Comparison of ENCODE assay signal across 11 cellular contexts in genomic region chr10:79156334-79157274, GRCh38.
A peak's percentile ranks its signal among the peaks of the same experiment; 100 is the strongest.
DNase-seq lines count a peak whose midpoint lies in the region; ATAC-seq, FAIRE-seq and TF ChIP-seq lines count a peak whose summit lies in the region.
"Had no signal": no experiment of that assay in that cellular context is flagged by ENCODE, and none has a peak within 500 bp of the region (broad histone marks: within the 10 kb centered on the region; RNA-seq: fewer than 3 reads in every experiment).

No MANE protein-coding gene starts in this region.

- H3K27ac ChIP-seq in A549: peak overlapping the region; percentile 98 to 99
- H3K27ac ChIP-seq in PC-3 (ENCODE audit: low read length): peak overlapping the region; percentile 20
- H3K27ac ChIP-seq in esophagus muscularis mucosa (replicated peaks in 1 of 4): peak overlapping the region; percentile 85 to 90 (median 88)
- peak overlapping the region; percentile 63 for H3K27ac ChIP-seq in trophoblast cell (ENCODE audit: low read depth, low read length)

- H3K27me3 ChIP-seq in PC-3 (ENCODE audit: low read length) (no peaks in the 10 kb centered on the region), esophagus muscularis mucosa (no peaks in the 10 kb centered on the region), trophoblast cell (ENCODE audit: insufficient read depth, low read length) (no peaks in the 10 kb centered on the region)

- H3K9me3 ChIP-seq in A549: no peaks in the 10 kb centered on the region
- no peaks in the 10 kb centered on the region for H3K9me3 ChIP-seq in PC-3 (ENCODE audit: low read length)
- H3K9me3 ChIP-seq in esophagus muscularis mucosa: no peaks in the 10 kb centered on the region
- H3K9me3 ChIP-seq in trophoblast cell (ENCODE audit: insufficient read depth, low read depth, low read length): no peaks in the 10 kb centered on the region

- intact Hi-C loops in PC-3 (cut with micrococcal nuclease) (loop anchor here (1.0 to 5.0 kb wide), 5 partner anchors 28 to 699 kb away; no protein-coding TSS in a partner anchor), esophagus muscularis mucosa (cut with DNase I) (no loop called here)

- POLR2A ChIA-PET in A549 (lab: Yijun Ruan, JAX) (interaction anchor here (1.3 kb wide), 1 partner anchor 26 kb away, joined by 3 read pairs; no protein-coding TSS in a partner anchor), PC-3 (lab: Charles Lee; ENCODE audit: unreplicated experiment) (interaction anchor here (0.5 to 1.7 kb wide), 4 partner anchors 8 to 87 kb away, joined by 3 to 7 read pairs (median 4); no protein-coding TSS in a partner anchor)

- H3K4me1 ChIP-seq in A549 (peaks cover 100% of the 10 kb centered on the region), PC-3 (ENCODE audit: insufficient read depth, low read length) (peaks cover 71% of the 10 kb centered on the region), esophagus muscularis mucosa (peaks cover 99 to 100% (median 100%) of the 10 kb centered on the region in 4 donors), trophoblast cell (ENCODE audit: control insufficient read depth in 1 of 2, insufficient read depth in 2 of 2, low read length in 2 of 2) (peaks cover 55 to 64% of the 10 kb centered on the region in 2 experiments)

- TF ChIP-seq POLR2A in A549 (IDR thresholded peaks at IDR 0.05; ENCODE audit: low read length) (no peak), esophagus muscularis mucosa (IDR thresholded peaks at IDR 0.05; ENCODE audit: low read depth) (no peak), H54 (IDR thresholded peaks at IDR 0.05; ENCODE audit: low read depth, low read length) (no peak)

- H3K79me2 ChIP-seq in PC-3 (ENCODE audit: low read length) (peaks cover 79% of the 10 kb centered on the region), trophoblast cell (ENCODE audit: control insufficient read depth, insufficient read depth, low read length, poor library complexity) (peaks cover 23% of the 10 kb centered on the region)

- peak overlapping the region; percentile 46 for H3K4ac ChIP-seq in trophoblast cell (ENCODE audit: low read depth, low read length)

- H3K14ac ChIP-seq in trophoblast cell (ENCODE audit: low read length): peak overlapping the region; percentile 52

- H3K18ac ChIP-seq in trophoblast cell (ENCODE audit: low read length): peak overlapping the region; percentile 63

- H3K9me2 ChIP-seq in PC-3 (replicated peaks; ENCODE audit: low read length): no peaks in the 10 kb centered on the region

- no peak for DNase-seq in A549 (ENCODE audit: low read depth in 1 of 2, low spot score in 1 of 2)
- no peak for DNase-seq in PC-3
- no peak for DNase-seq in esophagus muscularis mucosa (ENCODE audit: extremely low spot score)
- DNase-seq in trophoblast cell: peak in 1 of 2 donors; percentile 46
- DNase-seq in H54 (ENCODE audit: insufficient read length, low spot score): no peak
- DNase-seq in A172 (ENCODE audit: low spot score): no peak
- DNase-seq: activated CD4-positive, alpha-beta memory T cell treated with anti-CD3 and anti-CD28 coated beads for 36 hours; SIG-M5; stimulated activated CD4-positive, alpha-beta T cell treated with anti-CD3 and anti-CD28 coated beads, Interleukin-4, amount 100 ng/mL, for 24 hours had no signal

- no peaks in the 10 kb centered on the region for H3F3A ChIP-seq in PC-3 (ENCODE audit: low read length, unreplicated experiment)

- H3K4me3 ChIP-seq in A549 (no peak overlapping the region), PC-3 (ENCODE audit: low read length) (no peak overlapping the region), esophagus muscularis mucosa (no peak overlapping the region), trophoblast cell (ENCODE audit: low read depth, low read length) (no peak overlapping the region)

- peak overlapping the region; percentile 68 for H3K4me2 ChIP-seq in A549
- peak overlapping the region; percentile 60 for H3K4me2 ChIP-seq in PC-3 (ENCODE audit: low read length)
- no peak overlapping the region for H3K4me2 ChIP-seq in trophoblast cell (ENCODE audit: low read length)

- TF ChIP-seq CTCF in A549 (IDR thresholded peaks at IDR 0.05) (no peak), PC-3 (conservative IDR thresholded peaks at IDR 0.05; ENCODE audit: low read depth, low read length) (no peak), esophagus muscularis mucosa (IDR thresholded peaks at IDR 0.05) (no peak)

- H3K23ac ChIP-seq in trophoblast cell (ENCODE audit: low read length): no peak overlapping the region

- TF ChIP-seq EP300 in A549 (IDR thresholded peaks at IDR 0.05) (no peak), esophagus muscularis mucosa (IDR thresholded peaks at IDR 0.05) (no peak)

- H4K8ac ChIP-seq in trophoblast cell (ENCODE audit: low read depth, low read length): peak overlapping the region; percentile 50

- no peak overlapping the region for H4K12ac ChIP-seq in trophoblast cell (ENCODE audit: low read depth, low read length)

- H2AK5ac ChIP-seq in trophoblast cell (ENCODE audit: low read length): peak overlapping the region; percentile 60

- H2BK5ac ChIP-seq in trophoblast cell (ENCODE audit: low read depth, low read length, poor library complexity): peak overlapping the region; percentile 53

- no peak for ATAC-seq in A549
- ATAC-seq in PC-3: no peak
- ATAC-seq in GM19463 (IDR thresholded peaks at IDR 0.05; ENCODE audit: unreplicated experiment): no peak
- no peak for ATAC-seq in GM21576 (IDR thresholded peaks at IDR 0.05; ENCODE audit: unreplicated experiment)

- BruUV-seq in PC-3 (replicated peaks; lab: Mats Ljungman, UMichigan): TSS peak; percentile 77

- CTCF ChIA-PET in A549 (lab: Yijun Ruan, JAX): interaction anchor here (0.8 to 13.3 kb wide), 11 partner anchors 7 to 1109 kb away, joined by 3 to 154 read pairs (median 6); no protein-coding TSS in a partner anchor
- CTCF ChIA-PET in PC-3 (lab: Charles Lee): interaction anchor here (0.5 to 2.0 kb wide), 3 partner anchors 38 to 1048 kb away, joined by 3 to 22 read pairs (median 16); no protein-coding TSS in a partner anchor

- H2AFZ ChIP-seq in PC-3 (ENCODE audit: low read length) (no peak overlapping the region), trophoblast cell (ENCODE audit: insufficient read depth, low read length, poor library complexity) (peak overlapping the region; percentile 38)

- H2BK12ac ChIP-seq in trophoblast cell (ENCODE audit: low read length): peak overlapping the region; percentile 74

- TF ChIP-seq RAD21 in A549 (conservative IDR thresholded peaks at IDR 0.05 in 1 of 2, IDR thresholded peaks at IDR 0.05 in 1 of 2): no peak

- peaks cover 6% of the 10 kb centered on the region; the same call in 1 of the 2 replicates for H3K36me3 ChIP-seq in PC-3 (ENCODE audit: low read depth, low read length)
- peaks cover 0 to under 1% (median 0%) of the 10 kb centered on the region in 4 donors for H3K36me3 ChIP-seq in esophagus muscularis mucosa
- H3K36me3 ChIP-seq in trophoblast cell (ENCODE audit: control insufficient read depth in 1 of 2, insufficient read depth in 2 of 2, low read length in 2 of 2): peaks cover 20 to 32% of the 10 kb centered on the region in 2 experiments

- H4K91ac ChIP-seq in trophoblast cell (ENCODE audit: low read depth, low read length): peak overlapping the region; percentile 56

- no peak overlapping the region for H3K9ac ChIP-seq in PC-3 (ENCODE audit: low read length)
- no peak overlapping the region for H3K9ac ChIP-seq in trophoblast cell (ENCODE audit: low read length)

- 87% methylated on average over 21 of the region's 22 CpGs for WGBS in A549 (ENCODE audit: missing lambda C conversion rate)
- WGBS in esophagus muscularis mucosa: 89% methylated on average over 18 of the region's 22 CpGs
- WGBS in trophoblast cell (ENCODE audit: extremely low coverage, insufficient coverage, insufficient read length): no CpG with 5 or more reads among the region's 22 CpGs

- H3K79me1 ChIP-seq in trophoblast cell (ENCODE audit: low read length): peaks cover 39% of the 10 kb centered on the region

- no peak for FAIRE-seq in A549 (lab: Jason Lieb, UNC)
- no peak for FAIRE-seq in H54 (lab: Jason Lieb, UNC)

- peak overlapping the region; percentile 67 for H2BK120ac ChIP-seq in trophoblast cell (ENCODE audit: insufficient read depth, low read length, poor library complexity)

- no peaks in the 10 kb centered on the region for H4K20me1 ChIP-seq in PC-3 (ENCODE audit: low read length)

TF ChIP-seq in A549, 52 proteins besides CTCF, POLR2A, EP300 and RAD21 (continues in another document):
- TF ChIP-seq BHLHE40 (IDR thresholded peaks at IDR 0.05; ENCODE audit: low read depth, low read length): no peak
- no peak for TF ChIP-seq USF2 (IDR thresholded peaks at IDR 0.05)
- TF ChIP-seq HOXB13 (CRISPR knock-in tag; IDR thresholded peaks at IDR 0.05; ENCODE audit: low read depth): no peak
- TF ChIP-seq REST (IDR thresholded peaks at IDR 0.05): no peak
- TF ChIP-seq POLR2AphosphoS2 (conservative IDR thresholded peaks at IDR 0.05; ENCODE audit: low read length): no peak
- no peak for TF ChIP-seq HEYL (CRISPR knock-in tag; IDR thresholded peaks at IDR 0.05)

Comparison
In these comparisons a context has a peak if more than half of its experiments do, and no peak if none do; other contexts are left out.
1. H3K27ac ChIP-seq: peak in every context shown above with its lines; median percentile 98 in A549; 88 in esophagus muscularis mucosa; 63 in trophoblast cell; 20 in PC-3.